10 cellular contexts compared by ENCODE assay signal in genomic region chr20:58691405-58691772, GRCh38. TPM values are rescaled to one million over a fixed set of nuclear protein-coding genes. Genes with fewer than 3 reads are reported as not detected.
DNase-seq lines count a peak whose midpoint lies in the region; ATAC-seq and TF ChIP-seq lines count a peak whose summit lies in the region.
"Had no signal": no experiment of that assay in that cellular context is flagged by ENCODE, and none has a peak within 500 bp of the region (broad histone marks: within the 10 kb centered on the region; RNA-seq: fewer than 3 reads in every experiment).

No MANE protein-coding gene starts in this region.

- H3K4me1 Mint-ChIP-seq in effector memory CD8-positive, alpha-beta T cell (ENCODE audit: low read depth in 2 of 2) = peaks cover 5 to 6% of the 10 kb centered on the region in 2 donors
- H3K4me1 Mint-ChIP-seq in activated T-helper 1 cell treated with anti-CD3 and anti-CD28 coated beads, Interleukin-12 subunit alpha, Interleukin-12 subunit beta, Interleukin-2, Interleukin-4 antibody, amounts not matched to agents 30 ng/mL and 10 ng/mL and 1 ng/mL, durations not matched to agents 14 hours and 24 hours and 36 hours (ENCODE audit: low read depth) = peaks cover 10% of the 10 kb centered on the region

- peaks cover 9% of the 10 kb centered on the region for H3K36me3 Mint-ChIP-seq in effector memory CD8-positive, alpha-beta T cell (ENCODE audit: insufficient read depth)
- peaks cover 4% of the 10 kb centered on the region for H3K36me3 Mint-ChIP-seq in activated T-helper 1 cell treated with anti-CD3 and anti-CD28 coated beads, Interleukin-12 subunit alpha, Interleukin-12 subunit beta, Interleukin-2, Interleukin-4 antibody, amounts not matched to agents 30 ng/mL and 10 ng/mL and 1 ng/mL, durations not matched to agents 14 hours and 24 hours and 36 hours (ENCODE audit: low read depth)

- no peak for TF ChIP-seq EP300 in upper lobe of left lung (IDR thresholded peaks at IDR 0.05)

- no peaks in the 10 kb centered on the region for H3K9me3 ChIP-seq in heart left ventricle
- no peaks in the 10 kb centered on the region for H3K9me3 ChIP-seq in neutrophil
- H3K9me3 ChIP-seq in upper lobe of left lung = no peaks in the 10 kb centered on the region

- H3K27ac ChIP-seq in heart left ventricle = peak overlapping the region; percentile 84 to 98 (median 92)
- peak overlapping the region; percentile 99 for H3K27ac ChIP-seq in neutrophil
- H3K27ac ChIP-seq in upper lobe of left lung = peak overlapping the region; percentile 93 to 98 (median 94)

- no peaks in the 10 kb centered on the region for H3K27me3 ChIP-seq in heart left ventricle
- H3K27me3 ChIP-seq in neutrophil = no peaks in the 10 kb centered on the region
- no peaks in the 10 kb centered on the region for H3K27me3 ChIP-seq in upper lobe of left lung

- TF ChIP-seq CTCF in heart left ventricle (IDR thresholded peaks at IDR 0.05) (no peak), neutrophil (IDR thresholded peaks at IDR 0.05) (no peak), upper lobe of left lung (IDR thresholded peaks at IDR 0.05) (no peak)

- no peak for ATAC-seq in heart left ventricle
- no peak for ATAC-seq in left ventricle myocardium superior
- ATAC-seq in effector memory CD8-positive, alpha-beta T cell (replicated peaks) = no peak
- no peak for ATAC-seq in upper lobe of left lung (ENCODE audit: low FRiP score in 2 of 2)

- intact Hi-C loops in heart left ventricle (cut with DNase I) (loop anchor here in 8 of 10 donors (2.0 to 10.0 kb wide), 6 partner anchors 39 to 459 kb away; partner anchors contain the start of genes STX16 (in 7 of the 8) and VAPB (in 1 of the 8)), left ventricle myocardium superior (cut with micrococcal nuclease) (no loop called here)
- intact Hi-C loops in activated T-helper 1 cell treated with anti-CD3 and anti-CD28 coated beads, Interleukin-12 subunit alpha, Interleukin-12 subunit beta, Interleukin-2, Interleukin-4 antibody, amounts not matched to agents 30 ng/mL and 10 ng/mL and 1 ng/mL, durations not matched to agents 14 hours and 24 hours and 36 hours (cut with micrococcal nuclease) = loop anchor here (2.0 to 5.0 kb wide), 3 partner anchors 31 to 1294 kb away; no protein-coding TSS in a partner anchor

- TF ChIP-seq POLR2A in heart left ventricle (IDR thresholded peaks at IDR 0.05) (no peak), upper lobe of left lung (IDR thresholded peaks at IDR 0.05) (no peak)

- H3K4me3 Mint-ChIP-seq in effector memory CD8-positive, alpha-beta T cell = peak overlapping the region in 1 of 2 donors; percentile 48
- no peak overlapping the region for H3K4me3 Mint-ChIP-seq in activated T-helper 1 cell treated with anti-CD3 and anti-CD28 coated beads, Interleukin-12 subunit alpha, Interleukin-12 subunit beta, Interleukin-2, Interleukin-4 antibody, amounts not matched to agents 30 ng/mL and 10 ng/mL and 1 ng/mL, durations not matched to agents 14 hours and 24 hours and 36 hours

- H3K27me3 Mint-ChIP-seq in effector memory CD8-positive, alpha-beta T cell = no peaks in the 10 kb centered on the region
- no peaks in the 10 kb centered on the region for H3K27me3 Mint-ChIP-seq in activated T-helper 1 cell treated with anti-CD3 and anti-CD28 coated beads, Interleukin-12 subunit alpha, Interleukin-12 subunit beta, Interleukin-2, Interleukin-4 antibody, amounts not matched to agents 30 ng/mL and 10 ng/mL and 1 ng/mL, durations not matched to agents 14 hours and 24 hours and 36 hours (ENCODE audit: insufficient read depth)

- H3K9me3 Mint-ChIP-seq in effector memory CD8-positive, alpha-beta T cell = no peaks in the 10 kb centered on the region
- no peaks in the 10 kb centered on the region for H3K9me3 Mint-ChIP-seq in activated T-helper 1 cell treated with anti-CD3 and anti-CD28 coated beads, Interleukin-12 subunit alpha, Interleukin-12 subunit beta, Interleukin-2, Interleukin-4 antibody, amounts not matched to agents 30 ng/mL and 10 ng/mL and 1 ng/mL, durations not matched to agents 14 hours and 24 hours and 36 hours

- H3K27ac Mint-ChIP-seq in effector memory CD8-positive, alpha-beta T cell = peak overlapping the region; percentile 35 to 65
- H3K27ac Mint-ChIP-seq in activated T-helper 1 cell treated with anti-CD3 and anti-CD28 coated beads, Interleukin-12 subunit alpha, Interleukin-12 subunit beta, Interleukin-2, Interleukin-4 antibody, amounts not matched to agents 30 ng/mL and 10 ng/mL and 1 ng/mL, durations not matched to agents 14 hours and 24 hours and 36 hours = no peak overlapping the region

- H3K4me3 ChIP-seq in heart left ventricle = no peak overlapping the region
- peak overlapping the region; percentile 55 to 61 for H3K4me3 ChIP-seq in neutrophil (ENCODE audit: low read depth in 1 of 2, low read length in 1 of 2)
- no peak overlapping the region for H3K4me3 ChIP-seq in upper lobe of left lung

- H3K36me3 ChIP-seq in heart left ventricle (peaks cover 0 to 14% (median 12%) of the 10 kb centered on the region in 9 donors), neutrophil (peaks cover 29% of the 10 kb centered on the region), upper lobe of left lung (peaks cover 0 to 14% (median 12%) of the 10 kb centered on the region in 4 donors)

- H3K4me1 ChIP-seq in heart left ventricle = peaks cover 7 to 43% (median 22%) of the 10 kb centered on the region in 12 donors
- peaks cover 39 to 40% of the 10 kb centered on the region in 2 experiments for H3K4me1 ChIP-seq in neutrophil (ENCODE audit: control insufficient read depth in 1 of 2, insufficient read depth in 1 of 2, low read depth in 1 of 2, low read length in 1 of 2)
- peaks cover 31 to 45% (median 36%) of the 10 kb centered on the region in 4 donors for H3K4me1 ChIP-seq in upper lobe of left lung

- DNase-seq in heart left ventricle (peak in 1 of 5 donors; percentile 32), left ventricle myocardium superior (no peak), upper lobe of left lung (no peak), amniotic stem cell (lab: John Stamatoyannopoulos, UW) (no peak), amygdala (lab: John Stamatoyannopoulos, UW) (no peak)
- DNase-seq in effector memory CD8-positive, alpha-beta T cell = no peak
- DNase-seq in activated T-helper 1 cell treated with anti-CD3 and anti-CD28 coated beads, Interleukin-12 subunit alpha, Interleukin-12 subunit beta, Interleukin-2, Interleukin-4 antibody, amounts not matched to agents 30 ng/mL and 10 ng/mL and 1 ng/mL, durations not matched to agents 14 hours and 24 hours and 36 hours (ENCODE audit: low spot score) = no peak
- DNase-seq: activated CD8-positive, alpha-beta memory T cell treated with anti-CD3 and anti-CD28 coated beads, Interleukin-2, amount 50 U/mL, for 48 hours; NCI-H226 had no signal

- 83 to 93% (median 86%) methylated on average over 2 of the region's 2 CpGs for WGBS in heart left ventricle, 4 donors
- 71 to 93% methylated on average over 2 of the region's 2 CpGs for WGBS in upper lobe of left lung, 2 donors

RNA-seq across cellular contexts. Expression of gene NPEPL1, which starts 1.2 kb away (rescaled TPM):
- total RNA-seq in heart left ventricle = 10 to 100 TPM; 18.5 to 33.4 (median 30.1) TPM
- polyA plus RNA-seq in heart left ventricle = 10 to 100 TPM; 18.1 to 32.5 TPM
- 26.4 TPM for total RNA-seq in left ventricle myocardium superior
- total RNA-seq in upper lobe of left lung = 100 to 1,000 TPM in 1 of 6 donors, 10 to 100 TPM in 5; 19.4 to 198 (median 50.9) TPM
- 20.6 and 22.9 TPM in 2 replicates for total RNA-seq in activated T-helper 1 cell treated with anti-CD3 and anti-CD28 coated beads, Interleukin-12 subunit alpha, Interleukin-12 subunit beta, Interleukin-2, Interleukin-4 antibody, amounts not matched to agents 30 ng/mL and 10 ng/mL and 1 ng/mL, durations not matched to agents 14 hours and 24 hours and 36 hours

RNA-seq across cellular contexts. Expression of gene STX16, which starts 40.3 kb away (rescaled TPM):
- total RNA-seq in heart left ventricle (10 to 100 TPM; 14.6 to 38.9 (median 25.6) TPM), left ventricle myocardium superior (24.8 TPM), upper lobe of left lung (100 to 1,000 TPM in 1 of 6 donors, 10 to 100 TPM in 5; 42.1 to 469 (median 64.7) TPM)
- polyA plus RNA-seq in heart left ventricle = 10 to 100 TPM; 23.0 to 28.9 TPM
- 99.9 and 102 TPM in 2 replicates for total RNA-seq in activated T-helper 1 cell treated with anti-CD3 and anti-CD28 coated beads, Interleukin-12 subunit alpha, Interleukin-12 subunit beta, Interleukin-2, Interleukin-4 antibody, amounts not matched to agents 30 ng/mL and 10 ng/mL and 1 ng/mL, durations not matched to agents 14 hours and 24 hours and 36 hours

Comparison
In these comparisons a context has a peak if more than half of its experiments do, and no peak if none do; other contexts are left out.
1. H3K4me3 ChIP-seq: peak in neutrophil (2 of 2); none in heart left ventricle (0 of 12) and upper lobe of left lung (0 of 4).
2. Peak in every context shown above with its lines, with median percentiles within 50 percentile points of each other: H3K27ac ChIP-seq.